26 cellular contexts compared by ENCODE assay signal in genomic region chr9:16155878-16156277, GRCh38.
"Had no signal": no experiment of that assay in that cellular context is flagged by ENCODE, and none has a peak within 500 bp of the region (broad histone marks: within the 10 kb centered on the region; RNA-seq: fewer than 3 reads in every experiment).

No MANE protein-coding gene starts in this region.

- H3K36me3 Mint-ChIP-seq: memory B cell; naive thymus-derived CD4-positive, alpha-beta T cell; stimulated activated memory B cell treated with anti-CD40 and anti-IgM and Interleukin-4, amounts not matched to agents 10 μg/mL and 1 μg/mL and 100 μg/mL, for 72 hours had no signal

- DNase-seq: dermis blood vessel endothelial cell; effector memory CD4-positive, alpha-beta T cell; foreskin keratinocyte; heart left ventricle; kidney; midbrain; naive thymus-derived CD4-positive, alpha-beta T cell; occipital lobe; ovary; posterior cingulate gyrus; psoas muscle; right cardiac atrium; sigmoid colon; spleen; stimulated activated CD4-positive, alpha-beta T cell treated with anti-CD3 and anti-CD28 coated beads, Interleukin-4, amount 100 ng/mL, for 4 hours; stimulated activated naive CD8-positive, alpha-beta T cell treated with anti-CD3 and anti-CD28 coated beads, Interleukin-15, Interleukin-2, amounts not matched to agents 100 U/mL and 50 U/mL, for 24 hours had no signal

- H3K4me1 Mint-ChIP-seq: memory B cell; stimulated activated memory B cell treated with anti-CD40 and anti-IgM and Interleukin-4, amounts not matched to agents 10 μg/mL and 1 μg/mL and 100 μg/mL, for 72 hours had no signal

- H3K27ac ChIP-seq: coronary artery, esophagus muscularis mucosa, foreskin keratinocyte, gastroesophageal sphincter, heart left ventricle, hepatocyte, ovary, psoas muscle, sigmoid colon, spleen, thoracic aorta, tibial nerve, vagina had no signal

- ATAC-seq: foreskin keratinocyte; gastroesophageal sphincter; heart left ventricle; left lobe of liver; naive thymus-derived CD4-positive, alpha-beta T cell; psoas muscle; right cardiac atrium; stimulated activated memory B cell treated with anti-CD40 and anti-IgM and Interleukin-4, amounts not matched to agents 10 μg/mL and 1 μg/mL and 100 μg/mL, for 72 hours; stimulated activated naive CD8-positive, alpha-beta T cell treated with anti-CD3 and anti-CD28 coated beads, Interleukin-15, Interleukin-2, amounts not matched to agents 100 U/mL and 50 U/mL, for 24 hours had no signal

- H3K4me3 Mint-ChIP-seq: memory B cell; stimulated activated memory B cell treated with anti-CD40 and anti-IgM and Interleukin-4, amounts not matched to agents 10 μg/mL and 1 μg/mL and 100 μg/mL, for 72 hours had no signal

- H3K9me3 Mint-ChIP-seq: stimulated activated memory B cell treated with anti-CD40 and anti-IgM and Interleukin-4, amounts not matched to agents 10 μg/mL and 1 μg/mL and 100 μg/mL, for 72 hours had no signal

- H3K27ac Mint-ChIP-seq: memory B cell; naive thymus-derived CD4-positive, alpha-beta T cell; stimulated activated memory B cell treated with anti-CD40 and anti-IgM and Interleukin-4, amounts not matched to agents 10 μg/mL and 1 μg/mL and 100 μg/mL, for 72 hours had no signal
